Comparison of ENCODE assay signal across 15 cellular contexts in the genomic region with DNA sequence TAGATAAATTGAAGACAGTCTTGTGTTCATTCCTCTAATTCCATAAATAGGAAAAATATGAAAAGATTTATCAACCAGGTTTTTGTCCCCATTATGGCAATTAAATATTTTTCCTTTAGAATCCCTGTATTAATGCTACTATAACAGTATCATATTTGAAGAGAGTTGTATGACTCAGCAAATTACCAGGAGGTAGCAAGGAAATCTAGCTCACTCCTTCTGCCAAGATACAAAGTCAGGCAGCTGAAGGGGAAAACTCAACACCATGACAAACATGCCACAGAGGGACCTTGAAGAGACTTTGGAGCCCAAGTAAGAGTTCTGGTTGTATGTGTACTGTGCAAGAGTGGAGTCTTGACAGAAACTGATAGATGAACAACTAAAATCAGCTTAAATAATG.
"Had no signal": no experiment of that assay in that cellular context is flagged by ENCODE, and none has a peak within 500 bp of the region (broad histone marks: within the 10 kb centered on the region; RNA-seq: fewer than 3 reads in every experiment).

No MANE protein-coding gene starts in this region.

- DNase-seq: activated CD4-positive, alpha-beta T cell treated with anti-CD3 and anti-CD28 coated beads, Interleukin-2, amount 50 U/mL, for 1 hour; activated CD4-positive, CD25-positive, alpha-beta regulatory T cell; activated naive CD4-positive, alpha-beta T cell treated with anti-CD3 and anti-CD28 coated beads, Interleukin-2, amount 10 ng/mL, durations not matched to agents 7 days and 5 days; activated T-cell treated with anti-CD3 and anti-CD28 coated beads for 4 hours; amygdala; effector CD8-positive, alpha-beta T cell; glutamatergic neuron; left cardiac atrium; midbrain; pancreas; T-helper 17 cell; thyroid gland had no signal

- H3K9me3 ChIP-seq: pancreas, thyroid gland had no signal

- H3K27me3 ChIP-seq: pancreas, thyroid gland had no signal

- ATAC-seq: left cardiac atrium, pancreas, T-helper 17 cell had no signal

- H3K4me3 ChIP-seq: coronary artery, lung, pancreas, smooth muscle cell, thyroid gland had no signal

- H3K36me3 ChIP-seq: pancreas, thyroid gland had no signal

- H3K4me1 ChIP-seq: pancreas, thyroid gland had no signal

- H3K4me2 ChIP-seq: smooth muscle cell had no signal

- H3K27ac ChIP-seq: coronary artery, pancreas, thyroid gland had no signal
